1 cellular context compared by ENCODE assay signal in genomic region chr3:129040579-129041300, GRCh38.
TF ChIP-seq lines count a peak whose summit lies in the region.

No MANE protein-coding gene starts in this region.

TF ChIP-seq in HepG2, 621 proteins besides CTCF, POLR2A, EP300 and RAD21:
- TF ChIP-seq ATF7 (IDR thresholded peaks at IDR 0.05) (no peak), ATF7 (CRISPR knock-in tag; IDR thresholded peaks at IDR 0.05) (no peak), ZNF589 (CRISPR knock-in tag; conservative IDR thresholded peaks at IDR 0.05) (no peak), GMEB2 (CRISPR knock-in tag; IDR thresholded peaks at IDR 0.05; ENCODE audit: low read depth) (no peak), MATR3 (CRISPR knock-in tag; IDR thresholded peaks at IDR 0.05) (no peak), ZSCAN22 (CRISPR knock-in tag; IDR thresholded peaks at IDR 0.05) (no peak), TBL1XR1 (IDR thresholded peaks at IDR 0.05; ENCODE audit: borderline replicate concordance, low read length, partially characterized antibody) (no peak)
